ENCODE assay signal across 10 cellular contexts in the genomic region with DNA sequence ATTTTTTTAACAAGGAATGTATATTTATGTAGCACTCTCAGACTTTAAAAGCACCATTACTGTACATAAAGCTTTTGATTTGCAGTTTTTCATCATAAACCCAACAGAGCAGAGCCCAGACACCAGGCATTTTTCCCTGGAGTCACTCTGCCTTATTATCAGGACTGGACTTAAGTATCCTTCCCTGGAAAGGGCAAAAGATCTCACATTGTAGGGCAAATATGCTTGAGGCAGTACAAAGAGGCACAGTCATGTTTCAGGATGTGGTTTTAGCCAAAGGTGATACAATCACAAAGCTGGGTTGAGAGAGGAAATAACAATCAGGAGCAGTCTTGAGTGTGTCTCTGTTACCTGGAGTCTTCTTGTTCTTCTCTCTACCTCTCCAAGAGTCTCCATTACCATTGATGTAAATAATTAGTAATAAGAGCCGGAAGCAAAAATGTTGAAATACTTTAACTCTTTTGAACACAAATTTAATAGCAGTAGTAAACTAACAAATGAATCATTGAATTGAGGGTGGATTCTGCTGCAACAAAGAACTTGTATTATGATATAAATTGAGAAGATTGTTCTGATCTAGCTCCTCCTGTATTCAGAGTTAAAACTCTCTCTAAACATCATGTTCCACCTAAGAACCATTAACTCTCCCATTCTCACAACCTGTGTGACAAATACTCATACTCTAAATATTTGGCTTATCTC.
A peak's percentile ranks its signal among the peaks of the same experiment; 100 is the strongest.
DNase-seq lines count a peak whose midpoint lies in the region; ATAC-seq, FAIRE-seq and TF ChIP-seq lines count a peak whose summit lies in the region.
"Had no signal": no experiment of that assay in that cellular context is flagged by ENCODE, and none has a peak within 500 bp of the region (broad histone marks: within the 10 kb centered on the region; RNA-seq: fewer than 3 reads in every experiment).

No MANE protein-coding gene starts in this region.

- TF ChIP-seq CTCF in astrocyte (IDR thresholded peaks at IDR 0.05; ENCODE audit: insufficient read depth, low read depth, low read length): no peak

- H3K4me2 ChIP-seq in GM23248 (ENCODE audit: unreplicated experiment): no peak overlapping the region
- no peak overlapping the region for H3K4me2 ChIP-seq in astrocyte (ENCODE audit: low read length)
- H3K4me2 ChIP-seq: KMS-11 had no signal

- H3F3A ChIP-seq in GM23248 (ENCODE audit: insufficient read depth): peaks cover 17% of the 10 kb centered on the region; the same call in 1 of the 2 replicates

- no peak for FAIRE-seq in astrocyte (lab: Jason Lieb, UNC)

- H3K27me3 ChIP-seq in GM23248 (replicated peaks; ENCODE audit: insufficient read depth) (no peaks in the 10 kb centered on the region), astrocyte (ENCODE audit: insufficient read depth, low read length) (no peaks in the 10 kb centered on the region)

- 69 to 83% methylated on average over 1 of the region's 1 CpG for WGBS in GM23248 (ENCODE audit: low coverage in 1 of 2, low lambda C conversion rate in 2 of 2, missing lambda C conversion rate in 2 of 2), 2 experiments

- H3K36me3 ChIP-seq in GM23248 (ENCODE audit: low read depth): no peaks in the 10 kb centered on the region
- no peaks in the 10 kb centered on the region for H3K36me3 ChIP-seq in astrocyte (ENCODE audit: insufficient read depth, low read length)

- H3K9ac ChIP-seq in GM23248 (no peak overlapping the region), astrocyte (ENCODE audit: low read length) (no peak overlapping the region)
- H3K9ac ChIP-seq: KMS-11 had no signal

- H3K9me2 ChIP-seq in GM23248 (ENCODE audit: insufficient read depth): no peaks in the 10 kb centered on the region

- no peaks in the 10 kb centered on the region for H3K9me3 Mint-ChIP-seq in astrocyte (ENCODE audit: unreplicated experiment)
- H3K9me3 Mint-ChIP-seq in naive thymus-derived CD8-positive, alpha-beta T cell: no peaks in the 10 kb centered on the region

- H3K4me1 Mint-ChIP-seq in astrocyte (ENCODE audit: low read depth, unreplicated experiment): peaks cover 8% of the 10 kb centered on the region
- H3K4me1 Mint-ChIP-seq in naive thymus-derived CD8-positive, alpha-beta T cell: peaks cover 35 to 73% (median 69%) of the 10 kb centered on the region in 4 donors

- H3K4me1 ChIP-seq in GM23248 (ENCODE audit: insufficient read depth) (peaks cover 21% of the 10 kb centered on the region), astrocyte (ENCODE audit: insufficient read depth, low read length) (peaks cover 3% of the 10 kb centered on the region)

- DNase-seq in GM23248 (peak; percentile 37), M059J (ENCODE audit: low read depth) (peak; percentile 89), astrocyte (ENCODE audit: low read depth) (peak; percentile 21), occipital lobe (lab: John Stamatoyannopoulos, UW) (no peak), NCI-H128 (lab: John Stamatoyannopoulos, UW; ENCODE audit: unreplicated experiment) (no peak), ecto neural progenitor cell (ENCODE audit: low spot score) (no peak)
- DNase-seq in naive thymus-derived CD8-positive, alpha-beta T cell: peak in 6 of 10 donors; percentile 2 to 60 (median 28)
- DNase-seq: stimulated activated CD4-positive, alpha-beta T cell treated with anti-CD3 and anti-CD28 coated beads, Interleukin-2, amount 100 ng/mL, for 48 hours had no signal

- H3K79me2 ChIP-seq in GM23248 (ENCODE audit: insufficient read depth): no peaks in the 10 kb centered on the region
- H3K79me2 ChIP-seq in astrocyte (ENCODE audit: insufficient read depth, low read length): no peaks in the 10 kb centered on the region

- peaks cover 3% of the 10 kb centered on the region for H3K27me3 Mint-ChIP-seq in astrocyte (ENCODE audit: low read depth, unreplicated experiment)
- H3K27me3 Mint-ChIP-seq in naive thymus-derived CD8-positive, alpha-beta T cell: no peaks in the 10 kb centered on the region

- no peaks in the 10 kb centered on the region for H3K36me3 Mint-ChIP-seq in astrocyte (ENCODE audit: low read depth, unreplicated experiment)
- peaks cover 0 to 6% (median 0%) of the 10 kb centered on the region in 3 donors for H3K36me3 Mint-ChIP-seq in naive thymus-derived CD8-positive, alpha-beta T cell

- H3K27ac ChIP-seq in GM23248 (no peak overlapping the region), astrocyte (ENCODE audit: low read depth, low read length) (no peak overlapping the region)
- H3K27ac ChIP-seq: KMS-11 had no signal

- H3K4me3 Mint-ChIP-seq in astrocyte (ENCODE audit: unreplicated experiment): no peak overlapping the region
- peak overlapping the region; percentile 22 to 76 (median 64) for H3K4me3 Mint-ChIP-seq in naive thymus-derived CD8-positive, alpha-beta T cell

- no peak overlapping the region for H3K27ac Mint-ChIP-seq in astrocyte (ENCODE audit: unreplicated experiment)
- peak overlapping the region in 9 of 10 donors; percentile 24 to 90 (median 57) for H3K27ac Mint-ChIP-seq in naive thymus-derived CD8-positive, alpha-beta T cell

- H4K20me1 ChIP-seq in GM23248 (ENCODE audit: insufficient read depth) (no peaks in the 10 kb centered on the region), astrocyte (ENCODE audit: insufficient read depth, low read length) (no peaks in the 10 kb centered on the region)

- ATAC-seq in naive thymus-derived CD8-positive, alpha-beta T cell: peak; percentile 93 to 96

- H3K9me3 ChIP-seq in GM23248 (ENCODE audit: low read depth): no peaks in the 10 kb centered on the region
- H3K9me3 ChIP-seq in astrocyte (ENCODE audit: insufficient read depth, low read depth, low read length): no peaks in the 10 kb centered on the region

- H3K4me3 ChIP-seq in GM23248: no peak overlapping the region
- no peak overlapping the region for H3K4me3 ChIP-seq in astrocyte (ENCODE audit: insufficient read depth, low read depth, low read length)
- H3K4me3 ChIP-seq: lung had no signal

- no peak overlapping the region for H2AFZ ChIP-seq in GM23248
- no peak overlapping the region for H2AFZ ChIP-seq in astrocyte (ENCODE audit: low read depth, low read length)

- POLR2A ChIA-PET in naive thymus-derived CD8-positive, alpha-beta T cell (lab: Charles Lee): interaction anchor here (1.1 to 2.8 kb wide), 4 partner anchors 17 to 193 kb away, joined by 3 to 17 read pairs (median 3); a partner anchor contains a TSS

- in situ Hi-C loops in GM23248 (cut with MboI): no loop called here

Comparison
In these comparisons a context has a peak if more than half of its experiments do, and no peak if none do; other contexts are left out.
1. DNase-seq: peak in GM23248 (single experiment), M059J (single experiment), astrocyte (single experiment) and naive thymus-derived CD8-positive, alpha-beta T cell (6 of 10); none in occipital lobe (single experiment), NCI-H128 (single experiment) and ecto neural progenitor cell (single experiment).